In genomic region chr18:24837065-24837464, GRCh38 we compare ENCODE assay signal across 18 cellular contexts.
DNase-seq lines count a peak whose midpoint lies in the region; ATAC-seq and TF ChIP-seq lines count a peak whose summit lies in the region.
"Had no signal": no experiment of that assay in that cellular context is flagged by ENCODE, and none has a peak within 500 bp of the region (broad histone marks: within the 10 kb centered on the region; RNA-seq: fewer than 3 reads in every experiment).

No MANE protein-coding gene starts in this region.

- no peaks in the 10 kb centered on the region for H3K36me3 ChIP-seq in prostate gland
- H3K36me3 ChIP-seq: adrenal gland, BLaER1, colonic mucosa had no signal

- TF ChIP-seq POLR2A in prostate gland (IDR thresholded peaks at IDR 0.05): no peak

- H3K4me3 ChIP-seq in prostate gland: no peak overlapping the region
- H3K4me3 ChIP-seq: adrenal gland, BLaER1, colonic mucosa had no signal

- H3K27me3 ChIP-seq in prostate gland (replicated peaks; ENCODE audit: insufficient read depth): no peaks in the 10 kb centered on the region
- H3K27me3 ChIP-seq: BLaER1, colonic mucosa had no signal

- H3K27ac Mint-ChIP-seq in chondrocyte (ENCODE audit: unreplicated experiment) (peak overlapping the region; percentile 37), nephron (peak overlapping the region in 2 of 3 experiments; percentile 16 to 42)
- no peak overlapping the region for H3K27ac Mint-ChIP-seq in natural killer cell treated with Interleukin-12 subunit alpha and Interleukin-12 subunit beta and Interleukin-15 and Interleukin-18, amount 100 ng/mL, for 72 hours
- H3K27ac Mint-ChIP-seq: type B pancreatic cell had no signal

- no peaks in the 10 kb centered on the region for H3K9me3 Mint-ChIP-seq in chondrocyte (ENCODE audit: low read depth)
- H3K9me3 Mint-ChIP-seq in nephron: no peaks in the 10 kb centered on the region
- H3K9me3 Mint-ChIP-seq in natural killer cell treated with Interleukin-12 subunit alpha and Interleukin-12 subunit beta and Interleukin-15 and Interleukin-18, amount 100 ng/mL, for 72 hours: no peaks in the 10 kb centered on the region
- H3K9me3 Mint-ChIP-seq: type B pancreatic cell had no signal

- no peak overlapping the region for H3K27ac ChIP-seq in prostate gland
- H3K27ac ChIP-seq: adrenal gland, BLaER1, colonic mucosa had no signal

- H3K9me3 ChIP-seq in prostate gland: no peaks in the 10 kb centered on the region
- H3K9me3 ChIP-seq: adrenal gland, BLaER1, colonic mucosa had no signal

- H3K27me3 Mint-ChIP-seq in chondrocyte (ENCODE audit: low read depth) (no peaks in the 10 kb centered on the region), nephron (ENCODE audit: low read depth) (peaks cover 15% of the 10 kb centered on the region)
- peaks cover 5 to 7% of the 10 kb centered on the region in 2 donors for H3K27me3 Mint-ChIP-seq in natural killer cell treated with Interleukin-12 subunit alpha and Interleukin-12 subunit beta and Interleukin-15 and Interleukin-18, amount 100 ng/mL, for 72 hours

- peak; percentile 89 for DNase-seq in AG20443 (ENCODE audit: low spot score)
- DNase-seq in HT1080 (ENCODE audit: low read depth): peak; percentile 29
- no peak for DNase-seq in chondrocyte (ENCODE audit: low spot score)
- no peak for DNase-seq in NK-92 treated with Interleukin-12 subunit alpha and Interleukin-12 subunit beta, amount 100 ng/mL, for 24 hours (lab: John Stamatoyannopoulos, UW)
- DNase-seq in prostate gland (ENCODE audit: low spot score): no peak
- no peak for DNase-seq in activated CD4-positive, CD25-positive, alpha-beta regulatory T cell (lab: John Stamatoyannopoulos, UW)
- DNase-seq in natural killer cell treated with Interleukin-12 subunit alpha and Interleukin-12 subunit beta and Interleukin-15 and Interleukin-18, amount 100 ng/mL, for 72 hours (ENCODE audit: low spot score): no peak
- DNase-seq: activated CD4-positive, CD25-positive, alpha-beta regulatory T cell treated with anti-CD3 and anti-CD28 coated beads, Interleukin-2, amount 50 U/mL, for 72 hours; activated T-cell treated with anti-CD3 and anti-CD28 coated beads for 4 hours; adrenal gland; colonic mucosa; OCI-M1; stimulated activated CD8-positive, alpha-beta memory T cell treated with anti-CD3 and anti-CD28 coated beads, Interleukin-4, amount 100 ng/mL, for 48 hours had no signal

- H3K4me1 Mint-ChIP-seq in chondrocyte (ENCODE audit: low read depth) (peaks cover 14% of the 10 kb centered on the region), nephron (peaks cover 19% of the 10 kb centered on the region)
- H3K4me1 Mint-ChIP-seq in natural killer cell treated with Interleukin-12 subunit alpha and Interleukin-12 subunit beta and Interleukin-15 and Interleukin-18, amount 100 ng/mL, for 72 hours (ENCODE audit: low read depth in 2 of 2): no peaks in the 10 kb centered on the region

- H3K4me3 Mint-ChIP-seq in chondrocyte (ENCODE audit: unreplicated experiment): no peak overlapping the region
- H3K4me3 Mint-ChIP-seq in nephron: no peak overlapping the region
- H3K4me3 Mint-ChIP-seq in natural killer cell treated with Interleukin-12 subunit alpha and Interleukin-12 subunit beta and Interleukin-15 and Interleukin-18, amount 100 ng/mL, for 72 hours: no peak overlapping the region
- H3K4me3 Mint-ChIP-seq: type B pancreatic cell had no signal

- WGBS in prostate gland: 9% methylated on average over 3 of the region's 3 CpGs

- H3K36me3 Mint-ChIP-seq in chondrocyte (ENCODE audit: low read depth) (no peaks in the 10 kb centered on the region), nephron (ENCODE audit: low read depth) (no peaks in the 10 kb centered on the region)
- no peaks in the 10 kb centered on the region for H3K36me3 Mint-ChIP-seq in natural killer cell treated with Interleukin-12 subunit alpha and Interleukin-12 subunit beta and Interleukin-15 and Interleukin-18, amount 100 ng/mL, for 72 hours
- H3K36me3 Mint-ChIP-seq: type B pancreatic cell had no signal

- no peaks in the 10 kb centered on the region for H3K4me1 ChIP-seq in prostate gland (replicated peaks)
- H3K4me1 ChIP-seq: adrenal gland, BLaER1, colonic mucosa had no signal

- no peak for TF ChIP-seq CTCF in chondrocyte (IDR thresholded peaks at IDR 0.05)
- no peak for TF ChIP-seq CTCF in nephron (IDR thresholded peaks at IDR 0.05; ENCODE audit: unreplicated experiment in 3 of 3)
- no peak for TF ChIP-seq CTCF in prostate gland (IDR thresholded peaks at IDR 0.05)

- intact Hi-C loops in prostate gland (cut with DNase I): no loop called here

- ATAC-seq in natural killer cell treated with Interleukin-12 subunit alpha and Interleukin-12 subunit beta and Interleukin-15 and Interleukin-18, amount 100 ng/mL, for 72 hours: no peak
- ATAC-seq: esophagus mucosa, HCT116 had no signal

Comparison
In these comparisons a context has a peak if more than half of its experiments do, and no peak if none do; other contexts are left out.
1. DNase-seq: peak in AG20443 (single experiment) and HT1080 (single experiment); none in chondrocyte (single experiment), NK-92 treated with Interleukin-12 subunit alpha and Interleukin-12 subunit beta, amount 100 ng/mL, for 24 hours (single experiment), prostate gland (single experiment), activated CD4-positive, CD25-positive, alpha-beta regulatory T cell (0 of 4) and natural killer cell treated with Interleukin-12 subunit alpha and Interleukin-12 subunit beta and Interleukin-15 and Interleukin-18, amount 100 ng/mL, for 72 hours (single experiment).
2. H3K27ac Mint-ChIP-seq: peak in chondrocyte (single experiment) and nephron (2 of 3); none in natural killer cell treated with Interleukin-12 subunit alpha and Interleukin-12 subunit beta and Interleukin-15 and Interleukin-18, amount 100 ng/mL, for 72 hours (0 of 2).